Comparison of ENCODE assay signal across 18 cellular contexts in the genomic region with DNA sequence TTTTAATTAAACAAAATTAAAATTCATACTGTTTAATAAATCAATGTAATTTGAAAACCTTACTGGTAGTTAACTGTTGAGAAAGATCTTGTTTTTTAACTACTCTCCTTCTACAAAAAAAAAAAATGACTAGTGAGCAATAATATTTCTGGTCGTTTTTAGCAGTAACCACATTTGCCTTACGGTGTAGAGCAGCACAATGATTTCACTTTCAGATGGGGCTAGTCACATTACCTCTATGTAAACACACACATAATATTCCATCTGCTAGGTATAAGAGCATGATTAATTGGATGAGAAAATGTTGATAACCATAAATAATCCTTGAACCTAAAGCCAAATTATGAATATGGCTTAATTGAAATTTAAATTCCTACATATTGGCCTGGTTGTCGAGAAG.
DNase-seq lines count a peak whose midpoint lies in the region; ATAC-seq, FAIRE-seq and TF ChIP-seq lines count a peak whose summit lies in the region.
"Had no signal": no experiment of that assay in that cellular context is flagged by ENCODE, and none has a peak within 500 bp of the region (broad histone marks: within the 10 kb centered on the region; RNA-seq: fewer than 3 reads in every experiment).

No MANE protein-coding gene starts in this region.

- no peaks in the 10 kb centered on the region for H3K9me3 ChIP-seq in GM23248 (ENCODE audit: low read depth)
- H3K9me3 ChIP-seq: left lung, ovary, upper lobe of right lung had no signal

- H3K9me2 ChIP-seq in GM23248 (ENCODE audit: insufficient read depth): no peaks in the 10 kb centered on the region

- ATAC-seq in GM19452 (IDR thresholded peaks at IDR 0.05; ENCODE audit: unreplicated experiment): peak; percentile 82
- ATAC-seq in HG02798 (IDR thresholded peaks at IDR 0.05; ENCODE audit: poor library complexity, unreplicated experiment): peak; percentile 92
- peak; percentile 60 for ATAC-seq in HG03457 (IDR thresholded peaks at IDR 0.05; ENCODE audit: unreplicated experiment)
- no peak for ATAC-seq in activated T-cell treated with anti-CD3 and anti-CD28 coated beads, Interleukin-2, amount 50 U/mL, for 4 hours
- ATAC-seq: activated naive CD4-positive, alpha-beta T cell treated with anti-CD3 and anti-CD28 coated beads, Interleukin-2, amount 50 U/mL, for 72 hours; HCT116; left lung; stimulated activated naive B cell treated with anti-CD40 and anti-IgM and Interleukin-4, amounts not matched to agents 10 μg/mL and 1 μg/mL and 100 μg/mL, for 72 hours; T-helper 17 cell; upper lobe of right lung had no signal

- in situ Hi-C loops in GM23248 (cut with MboI): no loop called here

- no peaks in the 10 kb centered on the region for H3K79me2 ChIP-seq in GM23248 (ENCODE audit: insufficient read depth)

- no peaks in the 10 kb centered on the region for H3K36me3 Mint-ChIP-seq in activated T-cell treated with anti-CD3 and anti-CD28 coated beads, Interleukin-2, amount 50 U/mL, for 4 hours (ENCODE audit: insufficient read depth)
- H3K36me3 Mint-ChIP-seq: activated naive CD4-positive, alpha-beta T cell treated with anti-CD3 and anti-CD28 coated beads, Interleukin-2, amount 50 U/mL, for 72 hours; stimulated activated naive B cell treated with anti-CD40 and anti-IgM and Interleukin-4, amounts not matched to agents 10 μg/mL and 1 μg/mL and 100 μg/mL, for 72 hours had no signal

- no peaks in the 10 kb centered on the region for H3K9me3 Mint-ChIP-seq in activated T-cell treated with anti-CD3 and anti-CD28 coated beads, Interleukin-2, amount 50 U/mL, for 4 hours
- H3K9me3 Mint-ChIP-seq: activated naive CD4-positive, alpha-beta T cell treated with anti-CD3 and anti-CD28 coated beads, Interleukin-2, amount 50 U/mL, for 72 hours; stimulated activated naive B cell treated with anti-CD40 and anti-IgM and Interleukin-4, amounts not matched to agents 10 μg/mL and 1 μg/mL and 100 μg/mL, for 72 hours had no signal

- FAIRE-seq in GM12891 (lab: Jason Lieb, UNC): peak; percentile 87

- H3K4me1 Mint-ChIP-seq in activated T-cell treated with anti-CD3 and anti-CD28 coated beads, Interleukin-2, amount 50 U/mL, for 4 hours (ENCODE audit: low read depth): no peaks in the 10 kb centered on the region
- H3K4me1 Mint-ChIP-seq: stimulated activated naive B cell treated with anti-CD40 and anti-IgM and Interleukin-4, amounts not matched to agents 10 μg/mL and 1 μg/mL and 100 μg/mL, for 72 hours; T-helper 17 cell had no signal

- DNase-seq in GM12891 (ENCODE audit: insufficient read length, low spot score) (no peak), NCI-H1105 treated with DMSO at 0.1 percent for 48 hours (lab: John Stamatoyannopoulos, UW) (no peak), GM23248 (no peak), SKM-1 (lab: John Stamatoyannopoulos, UW; ENCODE audit: unreplicated experiment) (no peak)
- DNase-seq in activated T-cell treated with anti-CD3 and anti-CD28 coated beads, Interleukin-2, amount 50 U/mL, for 4 hours: no peak
- DNase-seq: GDM1; left lung; NCI-H2081; NCI-H748 treated with DMSO at 0.1 percent for 48 hours; ovary; stimulated activated naive B cell treated with anti-CD40 and anti-IgM and Interleukin-4, amounts not matched to agents 10 μg/mL and 1 μg/mL and 100 μg/mL, for 72 hours; T-helper 17 cell; upper lobe of right lung had no signal

- peaks cover 11% of the 10 kb centered on the region; the same call in 1 of the 2 replicates for H3K4me1 ChIP-seq in GM23248 (ENCODE audit: insufficient read depth)
- H3K4me1 ChIP-seq: left lung, upper lobe of right lung had no signal

- H3K4me3 ChIP-seq in GM23248: no peak overlapping the region
- H3K4me3 ChIP-seq: left lung, ovary, upper lobe of right lung had no signal

- H3K36me3 ChIP-seq in GM23248 (ENCODE audit: low read depth): no peaks in the 10 kb centered on the region
- H3K36me3 ChIP-seq: left lung, ovary, upper lobe of right lung had no signal

- no peaks in the 10 kb centered on the region for H4K20me1 ChIP-seq in GM23248 (ENCODE audit: insufficient read depth)

- H3K27ac ChIP-seq in GM23248: no peak overlapping the region
- H3K27ac ChIP-seq: left lung, ovary, upper lobe of right lung had no signal

- no peaks in the 10 kb centered on the region for H3K27me3 ChIP-seq in GM23248 (replicated peaks; ENCODE audit: insufficient read depth)
- H3K27me3 ChIP-seq: left lung, ovary, upper lobe of right lung had no signal

- no peak overlapping the region for H3K9ac ChIP-seq in GM23248

- no peak overlapping the region for H3K4me3 Mint-ChIP-seq in activated T-cell treated with anti-CD3 and anti-CD28 coated beads, Interleukin-2, amount 50 U/mL, for 4 hours
- H3K4me3 Mint-ChIP-seq: stimulated activated naive B cell treated with anti-CD40 and anti-IgM and Interleukin-4, amounts not matched to agents 10 μg/mL and 1 μg/mL and 100 μg/mL, for 72 hours; T-helper 17 cell had no signal

- no peak overlapping the region for H3K4me2 ChIP-seq in GM23248 (ENCODE audit: unreplicated experiment)

- 51 to 58% methylated on average over 3 of the region's 3 CpGs for WGBS in GM23248 (ENCODE audit: low coverage in 1 of 2, low lambda C conversion rate in 2 of 2, missing lambda C conversion rate in 2 of 2), 2 experiments

- TF ChIP-seq POLR2A in GM12891 (IDR thresholded peaks at IDR 0.05; ENCODE audit: low read depth, low read length): no peak

- H3F3A ChIP-seq in GM23248 (ENCODE audit: insufficient read depth): peaks cover 11% of the 10 kb centered on the region; the same call in 1 of the 2 replicates

- H2AFZ ChIP-seq in GM23248: no peak overlapping the region

- H3K27me3 Mint-ChIP-seq in activated T-cell treated with anti-CD3 and anti-CD28 coated beads, Interleukin-2, amount 50 U/mL, for 4 hours (ENCODE audit: low read depth): peaks cover 3% of the 10 kb centered on the region
- H3K27me3 Mint-ChIP-seq: stimulated activated naive B cell treated with anti-CD40 and anti-IgM and Interleukin-4, amounts not matched to agents 10 μg/mL and 1 μg/mL and 100 μg/mL, for 72 hours had no signal

TF ChIP-seq in GM12891, 5 proteins besides CTCF, POLR2A, EP300 and RAD21:
- TF ChIP-seq SPI1 (IDR thresholded peaks at IDR 0.05; ENCODE audit: low read depth, low read length) (no peak), POU2F2 (IDR thresholded peaks at IDR 0.05; ENCODE audit: low read depth, low read length) (no peak), TAF1 (IDR thresholded peaks at IDR 0.05; ENCODE audit: low read depth, low read length) (no peak), PAX5 (IDR thresholded peaks at IDR 0.05; ENCODE audit: insufficient read depth, low read length, severe bottlenecking) (no peak), POLR2AphosphoS5 (IDR thresholded peaks at IDR 0.05; ENCODE audit: low read depth, low read length) (no peak)

Comparison
In these comparisons a context has a peak if more than half of its experiments do, and no peak if none do; other contexts are left out.
1. ATAC-seq: peak in GM19452 (single experiment), HG02798 (single experiment) and HG03457 (single experiment); none in activated T-cell treated with anti-CD3 and anti-CD28 coated beads, Interleukin-2, amount 50 U/mL, for 4 hours (0 of 2).